ENCODE assay signal across 17 cellular contexts in the genomic region with DNA sequence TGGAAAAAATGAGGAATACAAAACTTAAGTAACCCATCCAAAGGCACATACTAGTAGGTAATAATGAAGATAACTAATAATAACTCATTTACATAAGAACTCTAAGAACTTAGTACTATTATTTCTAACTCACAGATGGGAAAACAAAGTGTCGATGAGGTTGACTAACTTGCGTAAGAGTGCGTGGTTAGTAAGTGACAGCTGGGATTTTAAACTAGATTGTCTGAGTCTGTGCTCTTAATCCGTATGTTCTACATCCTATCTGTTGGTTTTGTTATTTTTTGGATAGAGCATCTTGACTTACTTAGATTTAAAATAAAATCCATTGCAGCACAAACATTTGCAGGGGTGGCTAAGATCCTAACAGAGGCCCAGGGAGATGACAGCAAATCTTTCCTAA. TPM values are rescaled to one million over a fixed set of nuclear protein-coding genes. Genes with fewer than 3 reads are reported as not detected.
DNase-seq lines count a peak whose midpoint lies in the region; ATAC-seq, FAIRE-seq and TF ChIP-seq lines count a peak whose summit lies in the region.
"Had no signal": no experiment of that assay in that cellular context is flagged by ENCODE, and none has a peak within 500 bp of the region (broad histone marks: within the 10 kb centered on the region; RNA-seq: fewer than 3 reads in every experiment).

No MANE protein-coding gene starts in this region.

- H3K36me3 ChIP-seq in GM12878 (ENCODE audit: control insufficient read depth in 2 of 2, insufficient read depth in 2 of 2, low read length in 1 of 2) (no peaks in the 10 kb centered on the region), left lung (no peaks in the 10 kb centered on the region), esophagus muscularis mucosa (no peaks in the 10 kb centered on the region)

- CTCF ChIA-PET in GM12878 (lab: Yijun Ruan, JAX) = no interaction called here

- DNase-seq in DMS 273 treated with DMSO at 0.1 percent for 48 hours (lab: John Stamatoyannopoulos, UW) (peak; percentile 55), GM12878 (ENCODE audit: low read depth, low spot score) (peak; percentile 23), mucosa of gallbladder (ENCODE audit: low spot score) (no peak), left lung (no peak), SW480 (ENCODE audit: low spot score) (no peak), esophagus muscularis mucosa (ENCODE audit: extremely low spot score) (no peak)
- DNase-seq: activated CD4-positive, alpha-beta T cell treated with anti-CD3 and anti-CD28 coated beads for 4 hours; activated naive CD8-positive, alpha-beta T cell treated with anti-CD3 and anti-CD28 coated beads, Interleukin-2, amount 50 U/mL, for 24 hours; activated T-cell treated with anti-CD3 and anti-CD28 coated beads, Interleukin-2, amount 50 U/mL, for 1 hour; H9; NCI-H1417; NCI-H526 treated with DMSO at 0.1 percent for 48 hours; stimulated activated CD4-positive, alpha-beta T cell treated with anti-CD3 and anti-CD28 coated beads, Interleukin-12 subunit alpha, Interleukin-12 subunit beta, amount 100 ng/mL, for 4 hours; testis had no signal

- TF ChIP-seq RAD21 in GM12878 (IDR thresholded peaks at IDR 0.05; ENCODE audit: insufficient read depth, low read depth, low read length) = no peak

- no peaks in the 10 kb centered on the region for H3K27me3 ChIP-seq in GM12878 (replicated peaks in 1 of 2; ENCODE audit: control insufficient read depth in 2 of 2, insufficient read depth in 2 of 2, low read length in 1 of 2)
- H3K27me3 ChIP-seq in left lung = no peaks in the 10 kb centered on the region
- H3K27me3 ChIP-seq in esophagus muscularis mucosa = no peaks in the 10 kb centered on the region
- H3K27me3 ChIP-seq: testis had no signal

- FAIRE-seq in GM12878 (lab: Jason Lieb, UNC) = no peak

- ATAC-seq in GM21381 (IDR thresholded peaks at IDR 0.05; ENCODE audit: unreplicated experiment) (peak; percentile 30), HG03558 (IDR thresholded peaks at IDR 0.05; ENCODE audit: extremely low read depth, unreplicated experiment) (peak; percentile 27), GM12878 (peak; percentile 69), left lung (no peak)
- ATAC-seq: activated naive CD8-positive, alpha-beta T cell treated with anti-CD3 and anti-CD28 coated beads, Interleukin-2, amount 50 U/mL, for 24 hours had no signal

- H3K9me3 ChIP-seq in GM12878 (replicated peaks; ENCODE audit: control insufficient read depth, insufficient read depth, low read length) = no peaks in the 10 kb centered on the region; the same call in 2 of the 3 replicates
- H3K9me3 ChIP-seq in left lung = no peaks in the 10 kb centered on the region
- H3K9me3 ChIP-seq in esophagus muscularis mucosa = no peaks in the 10 kb centered on the region
- H3K9me3 ChIP-seq: testis had no signal

- TF ChIP-seq CTCF in GM12878 (IDR thresholded peaks at IDR 0.05 in 2 of 3, conservative IDR thresholded peaks at IDR 0.05 in 1 of 3; ENCODE audit: control insufficient read depth in 2 of 3, extremely low read depth in 1 of 3, insufficient read depth in 1 of 3, low read depth in 3 of 3, low read length in 3 of 3) (no peak), left lung (IDR thresholded peaks at IDR 0.05) (no peak), esophagus muscularis mucosa (IDR thresholded peaks at IDR 0.05) (no peak)

- TF ChIP-seq EP300 in GM12878 (IDR thresholded peaks at IDR 0.05; ENCODE audit: borderline replicate concordance in 1 of 2, control insufficient read depth in 1 of 2, low read depth in 2 of 2, low read length in 2 of 2) (no peak), esophagus muscularis mucosa (IDR thresholded peaks at IDR 0.05) (no peak)

- peak overlapping the region; percentile 78 for H3K4me2 ChIP-seq in GM12878 (ENCODE audit: control insufficient read depth, insufficient read depth)

- no peak overlapping the region; the same call in 1 of the 2 replicates for H2AFZ ChIP-seq in GM12878 (ENCODE audit: control insufficient read depth, low read depth, low read length)

- peaks cover 18% of the 10 kb centered on the region; the same call in 1 of the 2 replicates for H3K4me1 ChIP-seq in GM12878 (ENCODE audit: control insufficient read depth, insufficient read depth, low read length)
- H3K4me1 ChIP-seq in left lung = peaks cover 0 to 6% of the 10 kb centered on the region in 2 donors
- peaks cover 12 to 33% (median 20%) of the 10 kb centered on the region in 4 donors for H3K4me1 ChIP-seq in esophagus muscularis mucosa
- H3K4me1 ChIP-seq: testis had no signal

- BruUV-seq in GM12878 (replicated peaks; lab: Mats Ljungman, UMichigan) = no TSS peak

- in situ Hi-C loops in GM12878 (cut with MboI) = no loop called here

- H4K20me1 ChIP-seq in GM12878 (ENCODE audit: control insufficient read depth, insufficient read depth) = no peaks in the 10 kb centered on the region

- WGBS in GM12878 (ENCODE audit: insufficient coverage, insufficient replicate concordance, low lambda C conversion rate, missing lambda C conversion rate) = 63% methylated on average over 4 of the region's 4 CpGs
- WGBS in esophagus muscularis mucosa = 88% methylated on average over 4 of the region's 4 CpGs

- intact Hi-C loops in GM12878 (cut with micrococcal nuclease; ENCODE audit: unreplicated experiment) = loop anchor here (2.0 kb wide), 1 partner anchor 112 kb away; no protein-coding TSS in a partner anchor
- intact Hi-C loops in left lung (cut with DNase I) = no loop called here
- intact Hi-C loops in esophagus muscularis mucosa (cut with DNase I) = no loop called here

- no peaks in the 10 kb centered on the region for H3K79me2 ChIP-seq in GM12878 (ENCODE audit: control insufficient read depth, insufficient read depth, low read length)

- H3K4me3 ChIP-seq in GM12878 (no peak overlapping the region), left lung (no peak overlapping the region), esophagus muscularis mucosa (no peak overlapping the region)
- H3K4me3 ChIP-seq: testis had no signal

- H3K27ac ChIP-seq in GM12878 (ENCODE audit: control insufficient read depth, insufficient read depth) (peak overlapping the region; percentile 41), left lung (no peak overlapping the region), esophagus muscularis mucosa (replicated peaks in 1 of 4) (no peak overlapping the region)
- H3K27ac ChIP-seq: RWPE1, testis had no signal

- POLR2A ChIA-PET in GM12878 (lab: Charles Lee) = no interaction called here

- RAD21 ChIA-PET in GM12878 (lab: Charles Lee; ENCODE audit: unreplicated experiment) = no interaction called here

- SMC1A ChIA-PET in GM12878 (lab: Charles Lee; ENCODE audit: uncharacterized antibody, unreplicated experiment) = interaction anchor here (3.0 to 5.6 kb wide), 2 partner anchors 13 to 25 kb away, joined by 15 to 49 read pairs; a partner anchor contains a TSS

- TF ChIP-seq POLR2A in GM12878 (IDR thresholded peaks at IDR 0.05; ENCODE audit: low read depth, low read length) (no peak), esophagus muscularis mucosa (IDR thresholded peaks at IDR 0.05; ENCODE audit: low read depth) (no peak)

- 0 out of 2 replicates have a peak overlapping the region, but pooled peaks have one; percentile 2 for H3K9ac ChIP-seq in GM12878 (ENCODE audit: control insufficient read depth, insufficient read depth, low read length)

TF ChIP-seq in GM12878, 131 proteins besides CTCF, POLR2A, EP300 and RAD21:
- TF ChIP-seq, protein P1, sequence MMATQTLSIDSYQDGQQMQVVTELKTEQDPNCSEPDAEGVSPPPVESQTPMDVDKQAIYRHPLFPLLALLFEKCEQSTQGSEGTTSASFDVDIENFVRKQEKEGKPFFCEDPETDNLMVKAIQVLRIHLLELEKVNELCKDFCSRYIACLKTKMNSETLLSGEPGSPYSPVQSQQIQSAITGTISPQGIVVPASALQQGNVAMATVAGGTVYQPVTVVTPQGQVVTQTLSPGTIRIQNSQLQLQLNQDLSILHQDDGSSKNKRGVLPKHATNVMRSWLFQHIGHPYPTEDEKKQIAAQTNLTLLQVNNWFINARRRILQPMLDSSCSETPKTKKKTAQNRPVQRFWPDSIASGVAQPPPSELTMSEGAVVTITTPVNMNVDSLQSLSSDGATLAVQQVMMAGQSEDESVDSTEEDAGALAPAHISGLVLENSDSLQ (IDR thresholded peaks at IDR 0.05) = peak; percentile 61; the same call in 1 of the 2 replicates
- TF ChIP-seq, protein P2, sequence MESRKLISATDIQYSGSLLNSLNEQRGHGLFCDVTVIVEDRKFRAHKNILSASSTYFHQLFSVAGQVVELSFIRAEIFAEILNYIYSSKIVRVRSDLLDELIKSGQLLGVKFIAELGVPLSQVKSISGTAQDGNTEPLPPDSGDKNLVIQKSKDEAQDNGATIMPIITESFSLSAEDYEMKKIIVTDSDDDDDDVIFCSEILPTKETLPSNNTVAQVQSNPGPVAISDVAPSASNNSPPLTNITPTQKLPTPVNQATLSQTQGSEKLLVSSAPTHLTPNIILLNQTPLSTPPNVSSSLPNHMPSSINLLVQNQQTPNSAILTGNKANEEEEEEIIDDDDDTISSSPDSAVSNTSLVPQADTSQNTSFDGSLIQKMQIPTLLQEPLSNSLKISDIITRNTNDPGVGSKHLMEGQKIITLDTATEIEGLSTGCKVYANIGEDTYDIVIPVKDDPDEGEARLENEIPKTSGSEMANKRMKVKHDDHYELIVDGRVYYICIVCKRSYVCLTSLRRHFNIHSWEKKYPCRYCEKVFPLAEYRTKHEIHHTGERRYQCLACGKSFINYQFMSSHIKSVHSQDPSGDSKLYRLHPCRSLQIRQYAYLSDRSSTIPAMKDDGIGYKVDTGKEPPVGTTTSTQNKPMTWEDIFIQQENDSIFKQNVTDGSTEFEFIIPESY (IDR thresholded peaks at IDR 0.05) = no peak
TF ChIP-seq in GM12878: peak in this region for 1.

RNA-seq across cellular contexts. Expression of a gene that starts 11.9 kb away (rescaled TPM):
- 22.7 and 28.1 TPM in 2 replicates for total RNA-seq in GM12878 (2013; cell fraction: nucleolus; rRNA removed)
- total RNA-seq in GM12878 (2014; rRNA removed) (60.2 and 75.9 TPM in 2 replicates), GM12878 (2014; rRNA removed; fragmentation: Illumina TruSeq; extraction: Trizol) (101 and 105 TPM in 2 replicates), GM12878 (2021) (92.5 and 101 TPM in 2 replicates), mucosa of gallbladder (18.3 TPM), left lung (10 to 100 TPM; 28.5 to 32.3 TPM), esophagus muscularis mucosa (10 to 100 TPM; 11.5 to 22.0 (median 16.3) TPM)
- 165 TPM for polyA plus RNA-seq in GM12878 (2011; ENCODE audit: low read depth)
- polyA plus RNA-seq in GM12878 (2011; rRNA removed) (118 and 212 TPM in 2 replicates), GM12878 (2014; fragmentation: Illumina TruSeq; extraction: Trizol) (97.1 and 98.1 TPM in 2 replicates), GM12878 (2014; fragmentation: Nextera tagmentation; extraction: Ambion mirVana) (100 to 1,000 TPM; 304 to 317 TPM), GM12878 (2014; rRNA removed) (58.1 and 74.0 TPM in 2 replicates), GM12878 (2016; fragmentation: Nextera tagmentation; extraction: Ambion mirVana) (100 to 1,000 TPM; 331 to 343 TPM)
- polyA plus RNA-seq in GM12878 (2011; cell fraction: cytosol; rRNA removed) = 42.7 and 49.6 TPM in 2 replicates
- polyA plus RNA-seq in GM12878 (2011; cell fraction: nucleus; rRNA removed) = 28.5 and 33.4 TPM in 2 replicates
- polyA plus RNA-seq in GM12878 (2012) = 105 and 107 TPM in 2 replicates
- polyA minus RNA-seq in GM12878 (2011; rRNA and poly(A)+ RNA removed) = 19.9 and 22.3 TPM in 2 replicates
- 8.8 and 15.9 TPM in 2 replicates for polyA minus RNA-seq in GM12878 (2011; cell fraction: cytosol; rRNA and poly(A)+ RNA removed)
- 14.4 and 19.5 TPM in 2 replicates for polyA minus RNA-seq in GM12878 (2011; cell fraction: nucleus; rRNA and poly(A)+ RNA removed)

Comparison
In these comparisons a context has a peak if more than half of its experiments do, and no peak if none do; other contexts are left out.
1. DNase-seq: peak in DMS 273 treated with DMSO at 0.1 percent for 48 hours (single experiment) and GM12878 (single experiment); none in mucosa of gallbladder (single experiment), left lung (0 of 2), SW480 (single experiment) and esophagus muscularis mucosa (single experiment).